In the genomic region with DNA sequence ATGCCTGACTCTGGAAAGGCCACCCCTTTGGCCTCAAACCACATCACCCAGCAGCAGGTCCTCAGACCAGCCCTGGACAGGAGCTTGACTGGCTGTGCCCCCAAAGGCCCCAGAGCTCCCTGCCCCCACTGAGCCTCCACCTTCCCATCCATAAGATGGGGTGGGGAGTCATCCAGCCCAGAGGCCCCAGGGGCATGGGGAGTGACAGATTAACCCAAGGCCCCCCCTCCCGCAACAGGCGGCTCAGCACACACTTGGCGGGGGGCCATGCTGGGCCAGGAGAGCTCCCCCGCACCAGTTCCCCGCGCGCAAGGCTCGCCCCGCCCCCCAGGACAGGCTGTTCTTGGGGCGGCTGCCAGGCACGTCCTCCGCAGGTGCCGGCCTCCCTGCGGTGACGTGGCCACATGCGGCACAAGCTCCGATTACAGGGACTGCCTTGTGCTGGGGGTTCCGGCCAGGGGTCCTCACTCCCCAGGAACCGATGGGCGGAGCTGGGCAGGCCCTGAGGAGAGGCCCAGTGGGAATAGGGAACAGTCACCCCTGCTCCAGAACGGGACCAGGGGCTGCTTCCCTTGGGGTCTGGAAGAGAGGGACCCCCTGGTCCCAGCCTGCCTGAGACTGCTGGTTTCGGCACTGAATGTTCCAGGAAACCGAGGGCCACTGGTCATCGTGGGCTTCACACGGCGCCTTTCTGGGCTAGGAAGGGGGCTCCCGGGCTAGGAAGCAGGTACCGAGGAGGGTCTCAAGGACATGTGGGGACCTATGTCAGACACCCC, we compare ENCODE assay signal across 1 cellular context.
TF ChIP-seq lines count a peak whose summit lies in the region.

No MANE protein-coding gene starts in this region.

TF ChIP-seq in GM23338, 12 proteins besides CTCF, POLR2A, EP300 and RAD21 (continued from another document):
- TF ChIP-seq, protein P1, sequence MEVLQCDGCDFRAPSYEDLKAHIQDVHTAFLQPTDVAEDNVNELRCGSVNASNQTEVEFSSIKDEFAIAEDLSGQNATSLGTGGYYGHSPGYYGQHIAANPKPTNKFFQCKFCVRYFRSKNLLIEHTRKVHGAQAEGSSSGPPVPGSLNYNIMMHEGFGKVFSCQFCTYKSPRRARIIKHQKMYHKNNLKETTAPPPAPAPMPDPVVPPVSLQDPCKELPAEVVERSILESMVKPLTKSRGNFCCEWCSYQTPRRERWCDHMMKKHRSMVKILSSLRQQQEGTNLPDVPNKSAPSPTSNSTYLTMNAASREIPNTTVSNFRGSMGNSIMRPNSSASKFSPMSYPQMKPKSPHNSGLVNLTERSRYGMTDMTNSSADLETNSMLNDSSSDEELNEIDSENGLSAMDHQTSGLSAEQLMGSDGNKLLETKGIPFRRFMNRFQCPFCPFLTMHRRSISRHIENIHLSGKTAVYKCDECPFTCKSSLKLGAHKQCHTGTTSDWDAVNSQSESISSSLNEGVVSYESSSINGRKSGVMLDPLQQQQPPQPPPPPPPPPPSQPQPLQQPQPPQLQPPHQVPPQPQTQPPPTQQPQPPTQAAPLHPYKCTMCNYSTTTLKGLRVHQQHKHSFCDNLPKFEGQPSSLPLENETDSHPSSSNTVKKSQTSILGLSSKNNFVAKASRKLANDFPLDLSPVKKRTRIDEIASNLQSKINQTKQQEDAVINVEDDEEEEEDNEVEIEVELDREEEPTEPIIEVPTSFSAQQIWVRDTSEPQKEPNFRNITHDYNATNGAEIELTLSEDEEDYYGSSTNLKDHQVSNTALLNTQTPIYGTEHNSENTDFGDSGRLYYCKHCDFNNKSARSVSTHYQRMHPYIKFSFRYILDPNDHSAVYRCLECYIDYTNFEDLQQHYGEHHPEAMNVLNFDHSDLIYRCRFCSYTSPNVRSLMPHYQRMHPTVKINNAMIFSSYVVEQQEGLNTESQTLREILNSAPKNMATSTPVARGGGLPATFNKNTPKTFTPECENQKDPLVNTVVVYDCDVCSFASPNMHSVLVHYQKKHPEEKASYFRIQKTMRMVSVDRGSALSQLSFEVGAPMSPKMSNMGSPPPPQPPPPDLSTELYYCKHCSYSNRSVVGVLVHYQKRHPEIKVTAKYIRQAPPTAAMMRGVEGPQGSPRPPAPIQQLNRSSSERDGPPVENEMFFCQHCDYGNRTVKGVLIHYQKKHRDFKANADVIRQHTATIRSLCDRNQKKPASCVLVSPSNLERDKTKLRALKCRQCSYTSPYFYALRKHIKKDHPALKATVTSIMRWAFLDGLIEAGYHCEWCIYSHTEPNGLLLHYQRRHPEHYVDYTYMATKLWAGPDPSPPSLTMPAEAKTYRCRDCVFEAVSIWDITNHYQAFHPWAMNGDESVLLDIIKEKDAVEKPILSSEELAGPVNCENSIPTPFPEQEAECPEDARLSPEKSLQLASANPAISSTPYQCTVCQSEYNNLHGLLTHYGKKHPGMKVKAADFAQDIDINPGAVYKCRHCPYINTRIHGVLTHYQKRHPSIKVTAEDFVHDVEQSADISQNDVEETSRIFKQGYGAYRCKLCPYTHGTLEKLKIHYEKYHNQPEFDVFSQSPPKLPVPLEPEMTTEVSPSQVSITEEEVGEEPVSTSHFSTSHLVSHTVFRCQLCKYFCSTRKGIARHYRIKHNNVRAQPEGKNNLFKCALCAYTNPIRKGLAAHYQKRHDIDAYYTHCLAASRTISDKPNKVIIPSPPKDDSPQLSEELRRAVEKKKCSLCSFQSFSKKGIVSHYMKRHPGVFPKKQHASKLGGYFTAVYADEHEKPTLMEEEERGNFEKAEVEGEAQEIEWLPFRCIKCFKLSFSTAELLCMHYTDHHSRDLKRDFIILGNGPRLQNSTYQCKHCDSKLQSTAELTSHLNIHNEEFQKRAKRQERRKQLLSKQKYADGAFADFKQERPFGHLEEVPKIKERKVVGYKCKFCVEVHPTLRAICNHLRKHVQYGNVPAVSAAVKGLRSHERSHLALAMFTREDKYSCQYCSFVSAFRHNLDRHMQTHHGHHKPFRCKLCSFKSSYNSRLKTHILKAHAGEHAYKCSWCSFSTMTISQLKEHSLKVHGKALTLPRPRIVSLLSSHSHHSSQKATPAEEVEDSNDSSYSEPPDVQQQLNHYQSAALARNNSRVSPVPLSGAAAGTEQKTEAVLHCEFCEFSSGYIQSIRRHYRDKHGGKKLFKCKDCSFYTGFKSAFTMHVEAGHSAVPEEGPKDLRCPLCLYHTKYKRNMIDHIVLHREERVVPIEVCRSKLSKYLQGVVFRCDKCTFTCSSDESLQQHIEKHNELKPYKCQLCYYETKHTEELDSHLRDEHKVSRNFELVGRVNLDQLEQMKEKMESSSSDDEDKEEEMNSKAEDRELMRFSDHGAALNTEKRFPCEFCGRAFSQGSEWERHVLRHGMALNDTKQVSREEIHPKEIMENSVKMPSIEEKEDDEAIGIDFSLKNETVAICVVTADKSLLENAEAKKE (CRISPR knock-in tag; IDR thresholded peaks at IDR 0.05): no peak
- TF ChIP-seq JUNB (IDR thresholded peaks at IDR 0.05; ENCODE audit: unreplicated experiment) (no peak), EZH2phosphoT487 (IDR thresholded peaks at IDR 0.05; ENCODE audit: unreplicated experiment) (no peak), ZNF331 (CRISPR knock-in tag; IDR thresholded peaks at IDR 0.05; ENCODE audit: low read depth) (no peak), NANOG (IDR thresholded peaks at IDR 0.05; ENCODE audit: borderline replicate concordance) (no peak), CREB1 (CRISPR knock-in tag; IDR thresholded peaks at IDR 0.05; ENCODE audit: low read depth) (no peak), ETS1 (IDR thresholded peaks at IDR 0.05) (no peak), POLR2AphosphoS5 (IDR thresholded peaks at IDR 0.05; ENCODE audit: low read depth) (no peak), STAT1 (IDR thresholded peaks at IDR 0.05; ENCODE audit: unreplicated experiment) (no peak), REST (IDR thresholded peaks at IDR 0.05; ENCODE audit: unreplicated experiment) (no peak)
TF ChIP-seq in GM23338: peak in this region for 0.
